Comparison of ENCODE assay signal across 8 cellular contexts in genomic region chr13:90564096-90564495, GRCh38.
"Had no signal": no experiment of that assay in that cellular context is flagged by ENCODE, and none has a peak within 500 bp of the region (broad histone marks: within the 10 kb centered on the region; RNA-seq: fewer than 3 reads in every experiment).

No MANE protein-coding gene starts in this region.

- ATAC-seq: HCT116 had no signal

- H3K4me3 ChIP-seq: GM23248, HAP-1 had no signal

- H3K36me3 ChIP-seq: HAP-1 had no signal

- FAIRE-seq: HTR-8/SVneo had no signal

- DNase-seq: GM23248, GOT3, H7, HFFc6, IMR-90 had no signal

- H3K4me1 ChIP-seq: HAP-1 had no signal

- H3K27ac ChIP-seq: GM23248 had no signal

- H3K9me3 Mint-ChIP-seq: HFFc6 had no signal

- H3K9me3 ChIP-seq: HAP-1 had no signal

- H3K27ac Mint-ChIP-seq: HFFc6 had no signal

- H2AFZ ChIP-seq: GM23248 had no signal

- H3K4me3 Mint-ChIP-seq: HFFc6 had no signal

- H3K9ac ChIP-seq: GM23248 had no signal
